In the genomic region with DNA sequence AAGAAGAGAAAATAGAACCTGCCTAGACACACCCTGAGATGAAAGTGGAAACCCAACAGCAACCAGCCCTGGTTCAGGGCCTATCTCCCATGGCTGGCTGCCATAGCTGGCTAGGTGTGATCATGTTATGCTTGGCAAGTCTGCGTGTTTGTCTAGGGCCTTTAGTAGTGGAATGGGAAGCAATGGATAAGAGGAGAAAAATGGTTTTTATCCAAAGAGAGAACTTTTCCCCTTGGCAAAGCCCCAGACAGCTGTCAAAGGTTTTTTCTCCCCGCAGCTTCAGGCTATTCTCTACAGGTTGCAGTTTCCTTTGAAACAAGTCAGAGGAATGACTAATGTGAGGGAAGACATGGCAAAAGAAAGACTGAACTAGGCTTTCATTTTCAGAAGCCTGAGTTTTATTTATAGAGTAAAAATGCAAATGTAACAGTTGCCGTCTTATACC, we compare ENCODE assay signal across 13 cellular contexts.
DNase-seq lines count a peak whose midpoint lies in the region; ATAC-seq and TF ChIP-seq lines count a peak whose summit lies in the region.
"Had no signal": no experiment of that assay in that cellular context is flagged by ENCODE, and none has a peak within 500 bp of the region (broad histone marks: within the 10 kb centered on the region; RNA-seq: fewer than 3 reads in every experiment).

No MANE protein-coding gene starts in this region.

- no peak overlapping the region for H3T11ph ChIP-seq in H9 (ENCODE audit: low read length)

- no peak overlapping the region for H3K4me3 Mint-ChIP-seq in activated T-cell treated with anti-CD3 and anti-CD28 coated beads, Interleukin-2, amount 50 U/mL, for 4 hours
- no peak overlapping the region for H3K4me3 Mint-ChIP-seq in H9
- H3K4me3 Mint-ChIP-seq: central memory CD8-positive, alpha-beta T cell had no signal

- no peak overlapping the region for H2AK5ac ChIP-seq in H9 (ENCODE audit: insufficient read length, low read length)

- WGBS in SK-N-SH (ENCODE audit: low lambda C conversion rate), result 67% methylated on average over 3 of the region's 3 CpGs
- WGBS in H9 (ENCODE audit: extremely low coverage, insufficient read length, low lambda C conversion rate), result no CpG with 5 or more reads among the region's 3 CpGs

- H3K36me3 Mint-ChIP-seq in activated T-cell treated with anti-CD3 and anti-CD28 coated beads, Interleukin-2, amount 50 U/mL, for 4 hours (ENCODE audit: insufficient read depth), result no peaks in the 10 kb centered on the region
- no peaks in the 10 kb centered on the region for H3K36me3 Mint-ChIP-seq in H9 (ENCODE audit: insufficient read depth in 1 of 3, low read depth in 3 of 3)

- H3K79me2 ChIP-seq in SK-N-SH (ENCODE audit: insufficient read depth) (no peaks in the 10 kb centered on the region), H9 (ENCODE audit: insufficient read depth, low read length) (no peaks in the 10 kb centered on the region)

- H3K14ac ChIP-seq in H9 (ENCODE audit: insufficient read depth, low read length), result no peak overlapping the region

- no peaks in the 10 kb centered on the region for H3K9me2 ChIP-seq in SK-N-SH

- CTCF ChIA-PET in SK-N-SH (lab: Yijun Ruan, JAX), result interaction anchor here (0.9 to 12.5 kb wide), 6 partner anchors 11 to 1090 kb away, joined by 3 to 268 read pairs (median 10); no protein-coding TSS in a partner anchor

- H3K4ac ChIP-seq in H9 (ENCODE audit: low read depth, low read length), result no peak overlapping the region

- no peaks in the 10 kb centered on the region for H3K4me1 Mint-ChIP-seq in activated T-cell treated with anti-CD3 and anti-CD28 coated beads, Interleukin-2, amount 50 U/mL, for 4 hours (ENCODE audit: low read depth)
- H3K4me1 Mint-ChIP-seq in H9, result peaks cover under 1 to 3% of the 10 kb centered on the region in 2 experiments; a peak in 2 of 4 replicates
- H3K4me1 Mint-ChIP-seq: central memory CD8-positive, alpha-beta T cell had no signal

- no peak overlapping the region for H3K56ac ChIP-seq in H9 (ENCODE audit: insufficient read length, low read depth, low read length)

- TF ChIP-seq CTCF in SK-N-SH (IDR thresholded peaks at IDR 0.05), result no peak
- TF ChIP-seq CTCF in H9 (conservative IDR thresholded peaks at IDR 0.05), result no peak

- peak overlapping the region in 1 of 3 experiments; percentile 25; a peak in 1 of 7 replicates for H3K27ac Mint-ChIP-seq in H9

- no peaks in the 10 kb centered on the region for H3K9me3 Mint-ChIP-seq in activated T-cell treated with anti-CD3 and anti-CD28 coated beads, Interleukin-2, amount 50 U/mL, for 4 hours
- no peaks in the 10 kb centered on the region for H3K9me3 Mint-ChIP-seq in H9

- ATAC-seq in GM19328 (IDR thresholded peaks at IDR 0.05; ENCODE audit: unreplicated experiment) (peak; percentile 48), HG03039 (IDR thresholded peaks at IDR 0.05; ENCODE audit: unreplicated experiment) (peak; percentile 74)
- ATAC-seq in activated T-cell treated with anti-CD3 and anti-CD28 coated beads, Interleukin-2, amount 50 U/mL, for 4 hours, result no peak

- no peaks in the 10 kb centered on the region for H3K79me1 ChIP-seq in H9 (ENCODE audit: insufficient read depth, low read depth, low read length, poor library complexity, severe bottlenecking)

- H3K18ac ChIP-seq in H9 (ENCODE audit: insufficient read length, low read depth, low read length), result no peak overlapping the region

- no peaks in the 10 kb centered on the region for H4K20me1 ChIP-seq in SK-N-SH (ENCODE audit: insufficient read depth)
- no peaks in the 10 kb centered on the region for H4K20me1 ChIP-seq in H9 (ENCODE audit: control insufficient read depth, insufficient read depth, insufficient read length)

- H3K27ac ChIP-seq in SK-N-SH (ENCODE audit: low read depth in 2 of 2, low read length in 1 of 2) (peak overlapping the region in 1 of 2 experiments; percentile 1; a peak in 2 of 4 replicates), H9 (ENCODE audit: insufficient read length, low read depth, low read length) (no peak overlapping the region)
- H3K27ac ChIP-seq: upper lobe of left lung had no signal

- H3K4me1 ChIP-seq in SK-N-SH (ENCODE audit: control insufficient read depth in 1 of 2, insufficient read depth in 2 of 2, low read depth in 1 of 2, low read length in 1 of 2) (peaks cover 0 to 12% of the 10 kb centered on the region in 2 experiments; a peak in 2 of 4 replicates), H9 (ENCODE audit: insufficient read depth, low read length) (no peaks in the 10 kb centered on the region)
- H3K4me1 ChIP-seq: upper lobe of left lung had no signal

- no peak overlapping the region for H4K8ac ChIP-seq in H9 (replicated peaks; ENCODE audit: insufficient read length, low read depth, low read length)

- no peak overlapping the region for H3K4me3 ChIP-seq in SK-N-SH (ENCODE audit: low read depth in 2 of 2, low read length in 1 of 2)
- H3K4me3 ChIP-seq: upper lobe of left lung had no signal

- H2BK120ac ChIP-seq in H9 (ENCODE audit: low read depth, low read length, poor library complexity, severe bottlenecking), result no peak overlapping the region

- no peak overlapping the region for H2BK5ac ChIP-seq in H9 (ENCODE audit: insufficient read length, low read length)

- H2BK15ac ChIP-seq in H9 (ENCODE audit: low read depth, low read length), result no peak overlapping the region

- no peak for TF ChIP-seq RAD21 in SK-N-SH (IDR thresholded peaks at IDR 0.05; ENCODE audit: low read length)

- H3K27me3 ChIP-seq in SK-N-SH (ENCODE audit: insufficient read depth) (no peaks in the 10 kb centered on the region), H9 (ENCODE audit: insufficient read depth, low read length) (no peaks in the 10 kb centered on the region)
- H3K27me3 ChIP-seq: upper lobe of left lung had no signal

- H2AFZ ChIP-seq in SK-N-SH (ENCODE audit: low read depth), result no peak overlapping the region
- H2AFZ ChIP-seq in H9 (ENCODE audit: low read length), result no peak overlapping the region

- no peak overlapping the region for H3K23ac ChIP-seq in H9 (ENCODE audit: insufficient read length, low read depth, low read length)

- no peaks in the 10 kb centered on the region for H3K23me2 ChIP-seq in H9 (ENCODE audit: insufficient read length, low read depth, low read length, poor library complexity, severe bottlenecking)

- no peak overlapping the region for H4K91ac ChIP-seq in H9 (ENCODE audit: insufficient read length, low read depth, low read length)

- POLR2A ChIA-PET in SK-N-SH (lab: Yijun Ruan, JAX), result no interaction called here

- peaks cover 0 to 16% of the 10 kb centered on the region in 2 experiments for H3K36me3 ChIP-seq in SK-N-SH (replicated peaks in 1 of 2; ENCODE audit: control insufficient read depth in 1 of 2, insufficient read depth in 2 of 2, low read length in 1 of 2)
- H3K36me3 ChIP-seq: upper lobe of left lung had no signal

- H3K9ac ChIP-seq in SK-N-SH, result no peak overlapping the region
- H3K9ac ChIP-seq in H9 (ENCODE audit: extremely low read depth, insufficient read length, low read length), result no peak overlapping the region

- H4K5ac ChIP-seq in H9 (ENCODE audit: insufficient read length, low read depth, low read length), result no peak overlapping the region

- H3K4me2 ChIP-seq in SK-N-SH (peak overlapping the region; percentile 9; the same call in 1 of the 2 replicates), H9 (ENCODE audit: insufficient read depth, insufficient read length, low read length) (no peak overlapping the region)

- H3K27me3 Mint-ChIP-seq in activated T-cell treated with anti-CD3 and anti-CD28 coated beads, Interleukin-2, amount 50 U/mL, for 4 hours (ENCODE audit: low read depth), result no peaks in the 10 kb centered on the region
- H3K27me3 Mint-ChIP-seq in H9 (ENCODE audit: low read depth), result no peaks in the 10 kb centered on the region
- H3K27me3 Mint-ChIP-seq: central memory CD8-positive, alpha-beta T cell had no signal

- H2BK20ac ChIP-seq in H9 (ENCODE audit: low read depth, low read length, poor library complexity, severe bottlenecking), result no peak overlapping the region

- DNase-seq in SK-N-SH (no peak), myocyte (ENCODE audit: low read depth) (peak; percentile 23), occipital lobe (lab: John Stamatoyannopoulos, UW) (no peak), H9 (no peak), ecto neural progenitor cell (ENCODE audit: low spot score) (no peak)
- no peak for DNase-seq in activated T-cell treated with anti-CD3 and anti-CD28 coated beads, Interleukin-2, amount 50 U/mL, for 4 hours
- DNase-seq: activated CD4-positive, alpha-beta T cell treated with anti-CD3 and anti-CD28 coated beads for 48 hours; GDM1; NCI-H774; upper lobe of left lung had no signal

- H3F3A ChIP-seq in SK-N-SH (replicated peaks; ENCODE audit: insufficient read depth), result peaks cover 6% of the 10 kb centered on the region

- peak in 1 of 2 experiments; percentile 24; a peak in 1 of 4 replicates for TF ChIP-seq EP300 in SK-N-SH (IDR thresholded peaks at IDR 0.05; ENCODE audit: borderline replicate concordance in 1 of 2, low read depth in 1 of 2, low read length in 1 of 2)

- H3K9me3 ChIP-seq in SK-N-SH, result no peaks in the 10 kb centered on the region
- no peaks in the 10 kb centered on the region for H3K9me3 ChIP-seq in H9 (ENCODE audit: control insufficient read depth, low read depth, low read length)
- H3K9me3 ChIP-seq: upper lobe of left lung had no signal

- no peak overlapping the region for H2BK12ac ChIP-seq in H9 (ENCODE audit: insufficient read length, low read depth, low read length)

TF ChIP-seq in SK-N-SH, 30 proteins besides CTCF, POLR2A, EP300 and RAD21 (continues in another document):
- TF ChIP-seq TEAD4 (IDR thresholded peaks at IDR 0.05; ENCODE audit: borderline replicate concordance, insufficient read depth) (0 out of 2 replicates have a peak, but pooled peaks have one; percentile 33), CHD2 (IDR thresholded peaks at IDR 0.05; ENCODE audit: low read length, partially characterized antibody) (no peak), MEF2A (IDR thresholded peaks at IDR 0.05; ENCODE audit: borderline replicate concordance, low read depth) (no peak), TCF12 (IDR thresholded peaks at IDR 0.05) (peak; percentile 56), NFIC (IDR thresholded peaks at IDR 0.05; ENCODE audit: borderline replicate concordance) (peak; percentile 68; the same call in 1 of the 2 replicates)
- TF ChIP-seq, protein P1, sequence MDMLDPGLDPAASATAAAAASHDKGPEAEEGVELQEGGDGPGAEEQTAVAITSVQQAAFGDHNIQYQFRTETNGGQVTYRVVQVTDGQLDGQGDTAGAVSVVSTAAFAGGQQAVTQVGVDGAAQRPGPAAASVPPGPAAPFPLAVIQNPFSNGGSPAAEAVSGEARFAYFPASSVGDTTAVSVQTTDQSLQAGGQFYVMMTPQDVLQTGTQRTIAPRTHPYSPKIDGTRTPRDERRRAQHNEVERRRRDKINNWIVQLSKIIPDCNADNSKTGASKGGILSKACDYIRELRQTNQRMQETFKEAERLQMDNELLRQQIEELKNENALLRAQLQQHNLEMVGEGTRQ (IDR thresholded peaks at IDR 0.05; ENCODE audit: borderline replicate concordance, low read depth, low read length), result no peak

Comparison
In these comparisons a context has a peak if more than half of its experiments do, and no peak if none do; other contexts are left out.
1. ATAC-seq: peak in GM19328 (single experiment) and HG03039 (single experiment); none in activated T-cell treated with anti-CD3 and anti-CD28 coated beads, Interleukin-2, amount 50 U/mL, for 4 hours (0 of 2).